16 cellular contexts compared by ENCODE assay signal in genomic region chr22:22071455-22071854, GRCh38.
A peak's percentile ranks its signal among the peaks of the same experiment; 100 is the strongest.
DNase-seq lines count a peak whose midpoint lies in the region; ATAC-seq and TF ChIP-seq lines count a peak whose summit lies in the region.
"Had no signal": no experiment of that assay in that cellular context is flagged by ENCODE, and none has a peak within 500 bp of the region (broad histone marks: within the 10 kb centered on the region; RNA-seq: fewer than 3 reads in every experiment).

No MANE protein-coding gene starts in this region.

- H3K79me2 ChIP-seq in OCI-LY3 (ENCODE audit: low read length): no peaks in the 10 kb centered on the region; the same call in 1 of the 2 replicates

- H4K20me1 ChIP-seq in OCI-LY3 (ENCODE audit: insufficient read depth, low read length): no peaks in the 10 kb centered on the region

- no peak for DNase-seq in RWPE2 (ENCODE audit: low spot score)
- DNase-seq in epithelial cell of prostate (ENCODE audit: low read depth, low spot score): no peak
- DNase-seq in NCI-H2029 treated with DMSO at 0.1 percent for 48 hours (lab: John Stamatoyannopoulos, UW): no peak
- no peak for DNase-seq in retina
- no peak for DNase-seq in hypothalamus (lab: John Stamatoyannopoulos, UW)
- DNase-seq: C1 segment of cervical spinal cord; Calu3; CD4-positive, alpha-beta memory T cell; COR-L47; DMS53; DMS79 treated with DMSO at 0.1 percent for 48 hours; GF-D8; GM23248; H7; HCEC 1CT had no signal

- H3K9me3 ChIP-seq in OCI-LY3 (ENCODE audit: insufficient read depth, low read length): no peaks in the 10 kb centered on the region
- H3K9me3 ChIP-seq in RWPE2 (ENCODE audit: severe bottlenecking): peaks cover 2% of the 10 kb centered on the region

- H3K4me1 ChIP-seq in OCI-LY3 (ENCODE audit: low read length) (peaks cover 50% of the 10 kb centered on the region), RWPE2 (ENCODE audit: insufficient read depth, poor library complexity, severe bottlenecking) (peaks cover 40% of the 10 kb centered on the region)

- H3K27me3 ChIP-seq in OCI-LY3 (ENCODE audit: low read depth, low read length): no peaks in the 10 kb centered on the region
- H3K27me3 ChIP-seq in RWPE2 (ENCODE audit: insufficient read depth, poor library complexity, severe bottlenecking): no peaks in the 10 kb centered on the region

- H3K36me3 ChIP-seq in OCI-LY3 (replicated peaks; ENCODE audit: low read depth, low read length): no peaks in the 10 kb centered on the region
- H3K36me3 ChIP-seq in RWPE2 (ENCODE audit: low read depth): no peaks in the 10 kb centered on the region

- no peak for ATAC-seq in RWPE2 (ENCODE audit: low read depth)

- H3K4me3 ChIP-seq in OCI-LY3 (ENCODE audit: low read length): no peak overlapping the region; the same call in 1 of the 2 replicates
- H3K4me3 ChIP-seq in RWPE2 (ENCODE audit: severe bottlenecking): no peak overlapping the region
- H3K4me3 ChIP-seq: GM23248 had no signal

- H3K27ac ChIP-seq in OCI-LY3 (ENCODE audit: low read length): peak overlapping the region; percentile 95
- peak overlapping the region; percentile 85 for H3K27ac ChIP-seq in RWPE2 (ENCODE audit: poor library complexity, severe bottlenecking)
- H3K27ac ChIP-seq in epithelial cell of prostate: peak overlapping the region; percentile 90
- H3K27ac ChIP-seq: GM23248 had no signal

- TF ChIP-seq CTCF in OCI-LY3 (IDR thresholded peaks at IDR 0.05; ENCODE audit: low read depth, low read length) (no peak), RWPE2 (IDR thresholded peaks at IDR 0.05; ENCODE audit: poor library complexity, severe bottlenecking) (no peak)

- peak overlapping the region; percentile 17; the same call in 1 of the 2 replicates for H3K9ac ChIP-seq in OCI-LY3 (ENCODE audit: low read length)
- H3K9ac ChIP-seq: GM23248 had no signal

- H3K4me2 ChIP-seq in OCI-LY3 (ENCODE audit: low read length): peak overlapping the region; percentile 92; the same call in 1 of the 2 replicates

- no peak overlapping the region for H2AFZ ChIP-seq in OCI-LY3 (ENCODE audit: low read depth, low read length)
- H2AFZ ChIP-seq: GM23248 had no signal
